ENCODE assay signal across 1 cellular context in the genomic region with DNA sequence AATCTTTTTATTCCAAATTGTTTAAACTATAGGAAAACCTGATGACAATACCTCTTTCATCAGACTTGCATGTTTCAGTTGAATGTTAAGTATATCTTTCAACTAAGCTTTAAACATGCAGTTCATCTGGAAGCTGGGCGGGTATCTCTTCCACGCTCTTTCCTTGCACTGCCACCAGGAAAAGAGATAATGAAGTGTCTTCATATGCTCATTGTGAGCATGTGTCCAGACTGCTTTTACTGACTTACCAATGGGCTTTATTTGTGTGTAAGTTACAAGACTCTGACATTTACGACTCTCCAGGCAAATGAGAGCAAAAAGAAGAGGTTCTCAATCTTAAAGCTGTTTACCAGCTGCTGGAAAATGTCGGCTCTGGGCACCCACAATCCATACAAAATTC.
TF ChIP-seq lines count a peak whose summit lies in the region.

No MANE protein-coding gene starts in this region.

TF ChIP-seq in K562, 482 proteins besides CTCF, POLR2A, EP300 and RAD21 (continued from another document):
- no peak for TF ChIP-seq ZNF316 (IDR thresholded peaks at IDR 0.05)
- TF ChIP-seq ZNF277 (CRISPR knock-in tag; IDR thresholded peaks at IDR 0.05; ENCODE audit: borderline replicate concordance), result no peak
- TF ChIP-seq ZC3H11A (IDR thresholded peaks at IDR 0.05; ENCODE audit: low read depth, low read length), result no peak
- peak in 1 of 2 experiments; percentile 34; a peak in 1 of 4 replicates for TF ChIP-seq MAZ (CRISPR knock-in tag; conservative IDR thresholded peaks at IDR 0.05 in 1 of 2, IDR thresholded peaks at IDR 0.05 in 1 of 2)
- TF ChIP-seq BDP1 (IDR thresholded peaks at IDR 0.05; ENCODE audit: insufficient read depth, insufficient read length), result no peak
